10 cellular contexts compared by ENCODE assay signal in genomic region chr12:26029741-26030033, GRCh38.
"Had no signal": no experiment of that assay in that cellular context is flagged by ENCODE, and none has a peak within 500 bp of the region (broad histone marks: within the 10 kb centered on the region; RNA-seq: fewer than 3 reads in every experiment).

No MANE protein-coding gene starts in this region.

- H3K4me3 ChIP-seq: colonic mucosa, left lung had no signal

- H3K27me3 Mint-ChIP-seq: stimulated activated naive CD8-positive, alpha-beta T cell treated with anti-CD3 and anti-CD28 coated beads, Interleukin-15, amount 100 ng/mL, for 72 hours had no signal

- H3K27me3 ChIP-seq: colonic mucosa, left lung had no signal

- H3K36me3 Mint-ChIP-seq: natural killer cell treated with Interleukin-12 subunit alpha and Interleukin-12 subunit beta and Interleukin-15 and Interleukin-18, amount 100 ng/mL, for 72 hours had no signal

- H3K27ac ChIP-seq: colonic mucosa, epithelial cell of prostate, left lung had no signal

- ATAC-seq: natural killer cell treated with Interleukin-12 subunit alpha and Interleukin-12 subunit beta and Interleukin-15 and Interleukin-18, amount 100 ng/mL, for 72 hours; stimulated activated naive CD8-positive, alpha-beta T cell treated with anti-CD3 and anti-CD28 coated beads, Interleukin-15, amount 100 ng/mL, for 72 hours had no signal

- H3K9me3 Mint-ChIP-seq: activated CD4-positive, alpha-beta memory T cell treated with anti-CD3 and anti-CD28 coated beads, Interleukin-2, amount 10 ng/mL, durations not matched to agents 7 days and 5 days; natural killer cell treated with Interleukin-12 subunit alpha and Interleukin-12 subunit beta and Interleukin-15 and Interleukin-18, amount 100 ng/mL, for 72 hours; stimulated activated naive CD8-positive, alpha-beta T cell treated with anti-CD3 and anti-CD28 coated beads, Interleukin-15, amount 100 ng/mL, for 72 hours had no signal

- DNase-seq: activated CD4-positive, CD25-positive, alpha-beta regulatory T cell treated with anti-CD3 and anti-CD28 coated beads, Interleukin-2, amount 50 U/mL, for 72 hours; activated CD8-positive, alpha-beta memory T cell treated with anti-CD3 and anti-CD28 coated beads, Interleukin-2, amount 50 U/mL, for 4 hours; effector CD4-positive, alpha-beta T cell; left lung; occipital lobe had no signal

- H3K4me1 ChIP-seq: colonic mucosa had no signal

- H3K27ac Mint-ChIP-seq: activated CD4-positive, alpha-beta memory T cell treated with anti-CD3 and anti-CD28 coated beads, Interleukin-2, amount 10 ng/mL, durations not matched to agents 7 days and 5 days; natural killer cell treated with Interleukin-12 subunit alpha and Interleukin-12 subunit beta and Interleukin-15 and Interleukin-18, amount 100 ng/mL, for 72 hours; stimulated activated naive CD8-positive, alpha-beta T cell treated with anti-CD3 and anti-CD28 coated beads, Interleukin-15, amount 100 ng/mL, for 72 hours had no signal

- H3K4me1 Mint-ChIP-seq: activated CD4-positive, alpha-beta memory T cell treated with anti-CD3 and anti-CD28 coated beads, Interleukin-2, amount 10 ng/mL, durations not matched to agents 7 days and 5 days; stimulated activated naive CD8-positive, alpha-beta T cell treated with anti-CD3 and anti-CD28 coated beads, Interleukin-15, amount 100 ng/mL, for 72 hours had no signal

- H3K4me3 Mint-ChIP-seq: activated CD4-positive, alpha-beta memory T cell treated with anti-CD3 and anti-CD28 coated beads, Interleukin-2, amount 10 ng/mL, durations not matched to agents 7 days and 5 days; natural killer cell treated with Interleukin-12 subunit alpha and Interleukin-12 subunit beta and Interleukin-15 and Interleukin-18, amount 100 ng/mL, for 72 hours; stimulated activated naive CD8-positive, alpha-beta T cell treated with anti-CD3 and anti-CD28 coated beads, Interleukin-15, amount 100 ng/mL, for 72 hours had no signal

- H3K36me3 ChIP-seq: colonic mucosa, left lung had no signal

- H3K9me3 ChIP-seq: colonic mucosa, left lung had no signal
